29 cellular contexts compared by ENCODE assay signal in the genomic region with DNA sequence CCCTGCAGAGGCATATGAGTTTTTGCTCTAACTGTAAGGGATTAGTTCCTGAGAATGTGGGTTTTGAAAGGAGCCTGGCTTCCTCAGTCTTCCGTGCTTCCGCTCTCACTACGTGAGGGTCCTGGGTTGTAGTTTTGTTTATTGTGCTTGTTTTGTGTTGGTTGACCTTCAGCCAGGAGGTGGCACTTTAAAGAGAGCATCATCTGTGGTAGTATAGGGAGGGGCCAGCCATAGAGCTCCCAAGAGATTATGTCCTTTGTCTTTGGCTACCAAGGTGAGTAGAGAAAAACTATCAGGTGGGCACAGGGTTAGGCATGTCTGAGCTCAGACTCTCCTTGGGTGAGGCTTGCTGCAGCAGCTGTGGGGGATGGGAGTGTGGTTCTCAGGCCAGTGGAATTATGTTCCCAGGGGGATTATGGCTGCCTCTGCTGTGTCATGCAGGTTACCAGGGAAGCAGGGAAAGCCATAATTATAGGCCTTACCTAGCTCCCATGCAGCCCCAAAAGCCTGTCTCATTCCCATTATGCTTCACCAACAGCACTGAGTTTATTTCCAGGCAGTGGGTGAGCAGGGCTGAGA. TPM values are rescaled to one million over a fixed set of nuclear protein-coding genes. Genes with fewer than 3 reads are reported as not detected.
A peak's percentile ranks its signal among the peaks of the same experiment; 100 is the strongest.
DNase-seq lines count a peak whose midpoint lies in the region; ATAC-seq and TF ChIP-seq lines count a peak whose summit lies in the region.
"Had no signal": no experiment of that assay in that cellular context is flagged by ENCODE, and none has a peak within 500 bp of the region (broad histone marks: within the 10 kb centered on the region; RNA-seq: fewer than 3 reads in every experiment).

No MANE protein-coding gene starts in this region.

- in situ Hi-C loops in Panc1 (cut with HindIII; ENCODE audit: low pct_unique_long_range_greater_than_20kb, low sequenced_read_pairs), result no loop called here

- H3K27me3 ChIP-seq in Panc1 (ENCODE audit: control insufficient read depth, insufficient read depth, low read length), result no peaks in the 10 kb centered on the region
- no peaks in the 10 kb centered on the region for H3K27me3 ChIP-seq in esophagus squamous epithelium
- no peaks in the 10 kb centered on the region for H3K27me3 ChIP-seq in upper lobe of right lung
- H3K27me3 ChIP-seq: hepatocyte had no signal

- no peak overlapping the region for H3K4me3 ChIP-seq in Panc1 (ENCODE audit: low read depth in 2 of 2, low read length in 2 of 2)
- H3K4me3 ChIP-seq in retinal pigment epithelial cell (ENCODE audit: low read length), result no peak overlapping the region
- no peak overlapping the region for H3K4me3 ChIP-seq in esophagus squamous epithelium
- no peak overlapping the region for H3K4me3 ChIP-seq in upper lobe of right lung
- H3K4me3 ChIP-seq: dorsolateral prefrontal cortex, hepatocyte, K562 had no signal

- ATAC-seq in Panc1, result 0 out of 2 replicates have a peak, but pooled peaks have one; percentile 17
- ATAC-seq in upper lobe of right lung, result no peak
- ATAC-seq: K562, right cardiac atrium, SK-N-SH treated with all-trans-retinoic acid at 6 μM for 48 hours had no signal

- CTCF ChIA-PET in Panc1 (lab: Charles Lee) (no interaction called here), GM10248 (lab: Yijun Ruan, JAX) (no interaction called here)

- 85 to 92% methylated on average over 3 of the region's 3 CpGs for WGBS in esophagus squamous epithelium, 2 donors

- H3K36me3 ChIP-seq in Panc1 (ENCODE audit: control insufficient read depth, insufficient read depth, low read length), result no peaks in the 10 kb centered on the region
- peaks cover 0 to 36% (median 0%) of the 10 kb centered on the region in 3 donors for H3K36me3 ChIP-seq in esophagus squamous epithelium
- peaks cover 7% of the 10 kb centered on the region for H3K36me3 ChIP-seq in upper lobe of right lung

- TF ChIP-seq POLR2A in esophagus squamous epithelium (IDR thresholded peaks at IDR 0.05), result no peak

- DNase-seq in NCI-H1436 (lab: John Stamatoyannopoulos, UW) (peak; percentile 49), NCI-H1436 treated with DMSO at 0.1 percent for 48 hours (lab: John Stamatoyannopoulos, UW) (no peak), NCI-H2107 treated with DMSO at 0.1 percent for 48 hours (lab: John Stamatoyannopoulos, UW; ENCODE audit: unreplicated experiment) (peak; percentile 75), Panc1 (ENCODE audit: low read depth, low spot score) (no peak), retinal pigment epithelial cell (ENCODE audit: low read depth) (peak; percentile 3), esophagus squamous epithelium (lab: John Stamatoyannopoulos, UW) (no peak), GM10248 (ENCODE audit: extremely low spot score) (no peak), upper lobe of right lung (no peak)
- DNase-seq: activated naive CD4-positive, alpha-beta T cell treated with anti-CD3 and anti-CD28 coated beads, Interleukin-2, amount 10 ng/mL, durations not matched to agents 7 days and 5 days; activated T-cell treated with anti-CD3 and anti-CD28 coated beads, Interleukin-2, amount 50 U/mL, for 48 hours; aorta; COR-L47; dorsolateral prefrontal cortex; foreskin fibroblast; kidney; MM.1S; NK-92 treated with Interleukin-12 subunit alpha and Interleukin-12 subunit beta, amount 100 ng/mL, for 24 hours; occipital lobe; right cardiac atrium; stimulated activated CD4-positive, alpha-beta T cell treated with anti-CD3 and anti-CD28 coated beads, Interleukin-15, amount 100 ng/mL, for 24 hours; substantia nigra had no signal

- BruUV-seq in Panc1 (replicated peaks; lab: Mats Ljungman, UMichigan), result no TSS peak

- H3K4me1 ChIP-seq in Panc1 (ENCODE audit: control insufficient read depth, insufficient read depth, low read length) (peaks cover 4% of the 10 kb centered on the region; the same call in 1 of the 2 replicates), esophagus squamous epithelium (peaks cover 0 to 4% (median 0%) of the 10 kb centered on the region in 3 donors), upper lobe of right lung (no peaks in the 10 kb centered on the region)

- H3K27ac ChIP-seq in Panc1 (ENCODE audit: low read length) (no peak overlapping the region), esophagus squamous epithelium (peak overlapping the region in 1 of 4 donors; percentile 28), upper lobe of right lung (no peak overlapping the region)
- H3K27ac ChIP-seq: dorsolateral prefrontal cortex, hepatocyte had no signal

- POLR2A ChIA-PET in Panc1 (lab: Charles Lee) (no interaction called here), GM10248 (lab: Yijun Ruan, JAX) (no interaction called here)

- intact Hi-C loops in Panc1 (cut with micrococcal nuclease; ENCODE audit: unreplicated experiment) (no loop called here), esophagus squamous epithelium (cut with DNase I) (no loop called here), upper lobe of right lung (cut with DNase I) (no loop called here)

- TF ChIP-seq CTCF in Panc1 (IDR thresholded peaks at IDR 0.05), result no peak
- TF ChIP-seq CTCF in retinal pigment epithelial cell (conservative IDR thresholded peaks at IDR 0.05; ENCODE audit: low read depth, low read length), result no peak
- no peak for TF ChIP-seq CTCF in esophagus squamous epithelium (IDR thresholded peaks at IDR 0.05)
- no peak for TF ChIP-seq CTCF in GM10248 (IDR thresholded peaks at IDR 0.05; ENCODE audit: control extremely low read depth, extremely low read depth, low read depth, missing control alignments)
- TF ChIP-seq CTCF in upper lobe of right lung (IDR thresholded peaks at IDR 0.05), result no peak

- no peaks in the 10 kb centered on the region for H3K9me3 ChIP-seq in Panc1 (ENCODE audit: control insufficient read depth, insufficient read depth, low read depth, low read length)
- H3K9me3 ChIP-seq in esophagus squamous epithelium, result no peaks in the 10 kb centered on the region
- H3K9me3 ChIP-seq in upper lobe of right lung, result no peaks in the 10 kb centered on the region

RNA-seq across cellular contexts. Expression of gene CYP4B1, which starts 23.5 kb away (rescaled TPM):
- total RNA-seq in Panc1 (2021; ENCODE audit: unreplicated experiment) (not detected), esophagus squamous epithelium (100 to 1,000 TPM in 2 of 4 donors, 10 to 100 TPM in 2; 14.0 to 147 (median 109) TPM), upper lobe of right lung (268 TPM)
- not detected for polyA plus RNA-seq in Panc1 (2012; ENCODE audit: insufficient read length)
- total RNA-seq: A172; activated CD8-positive, alpha-beta memory T cell treated with anti-CD3 and anti-CD28 coated beads for 36 hours; lung microvascular endothelial cell; myocyte; occipital lobe; RPMI7951 had no signal
- polyA plus RNA-seq: K562 had no signal

Comparison
In these comparisons a context has a peak if more than half of its experiments do, and no peak if none do; other contexts are left out.
1. DNase-seq: peak in NCI-H1436 (single experiment), NCI-H2107 treated with DMSO at 0.1 percent for 48 hours (single experiment) and retinal pigment epithelial cell (single experiment); none in NCI-H1436 treated with DMSO at 0.1 percent for 48 hours (single experiment), Panc1 (single experiment), esophagus squamous epithelium (single experiment), GM10248 (single experiment) and upper lobe of right lung (single experiment).
2. RNA of gene CYP4B1, which starts 23.5 kb away (total RNA-seq): 268 TPM in upper lobe of right lung (single experiment) and 14.0 to 147 TPM in esophagus squamous epithelium; not detected in Panc1 (single experiment); every median in the first group is over 10 times any median in the second.